ENCODE assay signal across 8 cellular contexts in the genomic region with DNA sequence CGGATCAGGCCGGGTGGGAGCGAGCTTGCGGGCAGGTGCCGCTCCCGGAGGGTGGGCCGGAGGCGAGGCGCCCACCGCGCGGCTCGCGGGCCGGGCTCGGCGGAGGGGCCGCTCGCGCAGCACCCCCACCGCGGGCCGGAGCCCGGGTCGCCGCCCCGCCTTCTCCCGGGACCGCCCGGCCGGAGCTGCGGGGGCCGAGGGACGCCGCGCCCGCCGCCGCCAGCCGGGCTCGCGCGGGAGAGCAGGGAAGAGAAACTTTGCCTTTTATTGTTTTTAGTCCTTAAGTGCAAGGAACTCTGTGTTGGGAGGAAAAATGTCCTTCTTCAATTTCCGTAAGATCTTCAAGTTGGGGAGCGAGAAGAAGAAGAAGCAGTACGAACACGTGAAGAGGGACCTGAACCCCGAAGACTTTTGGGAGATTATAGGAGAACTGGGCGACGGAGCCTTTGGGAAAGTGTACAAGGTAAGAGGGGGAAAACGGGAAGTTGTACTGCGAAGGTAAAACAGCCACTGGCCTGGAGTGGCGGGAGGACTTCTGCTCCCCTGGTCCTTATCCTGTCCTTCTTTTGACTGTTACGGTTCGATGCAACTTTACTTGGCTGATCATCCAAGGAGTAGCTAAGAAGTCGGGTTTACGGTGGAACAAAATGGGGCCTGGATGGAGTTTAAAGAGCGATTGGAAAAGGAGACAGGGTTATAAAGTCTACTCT.
DNase-seq lines count a peak whose midpoint lies in the region; ATAC-seq and TF ChIP-seq lines count a peak whose summit lies in the region.

No MANE protein-coding gene starts in this region.

- no peaks in the 10 kb centered on the region for H3K36me3 ChIP-seq in rectal smooth muscle tissue (ENCODE audit: control insufficient read depth, insufficient read depth, low read length)

- H3K4me3 ChIP-seq in AG10803 (ENCODE audit: low read length) (peak overlapping the region; percentile 85), rectal smooth muscle tissue (ENCODE audit: low read length) (peak overlapping the region; percentile 98)

- H3K27ac ChIP-seq in rectal smooth muscle tissue (ENCODE audit: low read depth, low read length) = peak overlapping the region; percentile 93

- no peak for TF ChIP-seq CTCF in AG10803 (conservative IDR thresholded peaks at IDR 0.05; ENCODE audit: low read length)

- DNase-seq in AG10803 (ENCODE audit: low read depth) (peak; percentile 24), NCI-H748 treated with DMSO at 0.1 percent for 48 hours (lab: John Stamatoyannopoulos, UW) (peak; percentile 15), amniotic stem cell (lab: John Stamatoyannopoulos, UW) (peak; percentile 8), hepatic stellate cell (ENCODE audit: low spot score) (peak; percentile 53), foreskin melanocyte (no peak)

- H3K9ac ChIP-seq in rectal smooth muscle tissue (ENCODE audit: low read length) = peak overlapping the region; percentile 92

- H3K27me3 ChIP-seq in rectal smooth muscle tissue (ENCODE audit: control insufficient read depth, insufficient read depth, low read length) = no peaks in the 10 kb centered on the region

- ATAC-seq in GM18502 (IDR thresholded peaks at IDR 0.05; ENCODE audit: poor library complexity, unreplicated experiment) (peak; percentile 51), HG02885 (IDR thresholded peaks at IDR 0.05; ENCODE audit: poor library complexity, unreplicated experiment) (peak; percentile 58)

- H3K4me1 ChIP-seq in rectal smooth muscle tissue (ENCODE audit: control insufficient read depth, insufficient read depth, low read length) = peaks cover 8% of the 10 kb centered on the region
